ENCODE assay signal across 19 cellular contexts in genomic region chr4:9493589-9493988, GRCh38. TPM values are rescaled to one million over a fixed set of nuclear protein-coding genes. Genes with fewer than 3 reads are reported as not detected.
"Had no signal": no experiment of that assay in that cellular context is flagged by ENCODE, and none has a peak within 500 bp of the region (broad histone marks: within the 10 kb centered on the region; RNA-seq: fewer than 3 reads in every experiment).

No MANE protein-coding gene starts in this region.

RNA-seq across cellular contexts. Expression of gene DEFB131A, which starts 49.4 kb away (rescaled TPM):
- total RNA-seq: activated naive CD4-positive, alpha-beta T cell treated with anti-CD3 and anti-CD28 coated beads for 36 hours; activated naive CD4-positive, alpha-beta T cell treated with anti-CD3 and anti-CD28 coated beads, Interleukin-2, amount 50 U/mL, for 72 hours; activated naive CD8-positive, alpha-beta T cell treated with anti-CD3 and anti-CD28 coated beads for 36 hours; activated naive CD8-positive, alpha-beta T cell treated with anti-CD3 and anti-CD28 coated beads, Interleukin-2, amount 10 ng/mL, durations not matched to agents 7 days and 5 days; activated T-cell treated with anti-CD3 and anti-CD28 coated beads, Interleukin-2, amount 50 U/mL, for 4 hours; activated T-cell treated with anti-CD3 and anti-CD28 coated beads, Interleukin-2, amount 50 U/mL, for 72 hours; activated T-helper 1 cell treated with anti-CD3 and anti-CD28 coated beads, Interleukin-12 subunit alpha, Interleukin-12 subunit beta, Interleukin-2, Interleukin-4 antibody, amounts not matched to agents 30 ng/mL and 10 ng/mL and 1 ng/mL, durations not matched to agents 14 hours and 24 hours and 36 hours; activated T-helper 17 cell treated with anti-CD3 and anti-CD28 coated beads, Interleukin-2, amount 50 U/mL, for 72 hours; activated T-helper 2 cell treated with anti-CD3 and anti-CD28 coated beads, Interferon-gamma antibody, Interleukin-2, Interleukin-4, amounts not matched to agents 10 μg/mL and 5 μg/mL and 100 μg/mL, durations not matched to agents 14 hours and 24 hours and 36 hours; adrenal gland; aorta; ascending aorta; astrocyte; body of pancreas; breast epithelium; bronchial epithelial cell; cardiac muscle cell; cardiac septum; cerebellum had no signal
